ENCODE assay signal across 1 cellular context in the genomic region with DNA sequence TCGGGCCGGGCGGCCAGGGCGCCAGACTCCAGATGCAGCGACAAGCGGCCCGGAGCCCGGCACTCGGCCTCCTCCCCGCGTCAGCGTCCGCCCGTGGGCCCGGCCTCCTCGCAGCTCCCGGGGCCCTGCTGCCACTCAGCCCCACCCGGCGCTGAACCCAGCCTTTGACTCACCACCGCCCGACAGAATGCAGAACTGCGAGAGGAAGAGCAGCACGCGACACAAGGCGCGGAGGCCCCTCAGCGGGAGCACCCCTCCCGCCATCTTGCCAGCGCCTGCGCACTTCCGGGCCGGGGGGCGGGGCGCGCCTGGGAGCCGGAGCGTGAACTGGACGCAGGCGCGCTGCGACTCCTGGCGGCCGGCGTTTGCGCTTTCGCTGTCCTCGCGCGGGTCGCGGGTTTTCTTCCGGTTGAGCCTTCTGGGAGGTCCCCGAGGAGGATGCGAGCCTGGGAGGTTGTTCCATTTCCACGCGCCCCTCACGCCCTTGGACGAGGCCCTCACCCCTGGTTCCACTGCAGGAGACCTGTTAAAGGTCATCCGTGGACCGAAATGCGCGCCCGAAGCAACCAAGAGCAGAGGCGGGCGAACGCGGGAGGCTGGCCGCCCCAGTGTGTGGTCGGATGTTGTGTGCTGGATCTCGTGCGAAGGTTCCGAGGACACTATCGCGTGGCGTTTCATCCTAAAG.
TF ChIP-seq lines count a peak whose summit lies in the region.

A gene with protein sequence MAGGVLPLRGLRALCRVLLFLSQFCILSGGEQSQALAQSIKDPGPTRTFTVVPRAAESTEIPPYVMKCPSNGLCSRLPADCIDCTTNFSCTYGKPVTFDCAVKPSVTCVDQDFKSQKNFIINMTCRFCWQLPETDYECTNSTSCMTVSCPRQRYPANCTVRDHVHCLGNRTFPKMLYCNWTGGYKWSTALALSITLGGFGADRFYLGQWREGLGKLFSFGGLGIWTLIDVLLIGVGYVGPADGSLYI (minus strand): TSS at position 284 of the 685 bp plus-strand sequence. CDS start 20 bp downstream, at position 264.

TF ChIP-seq in HEK293, 187 proteins besides CTCF, POLR2A, EP300 and RAD21 (continued from another document and continues in another):
- TF ChIP-seq, protein P1, sequence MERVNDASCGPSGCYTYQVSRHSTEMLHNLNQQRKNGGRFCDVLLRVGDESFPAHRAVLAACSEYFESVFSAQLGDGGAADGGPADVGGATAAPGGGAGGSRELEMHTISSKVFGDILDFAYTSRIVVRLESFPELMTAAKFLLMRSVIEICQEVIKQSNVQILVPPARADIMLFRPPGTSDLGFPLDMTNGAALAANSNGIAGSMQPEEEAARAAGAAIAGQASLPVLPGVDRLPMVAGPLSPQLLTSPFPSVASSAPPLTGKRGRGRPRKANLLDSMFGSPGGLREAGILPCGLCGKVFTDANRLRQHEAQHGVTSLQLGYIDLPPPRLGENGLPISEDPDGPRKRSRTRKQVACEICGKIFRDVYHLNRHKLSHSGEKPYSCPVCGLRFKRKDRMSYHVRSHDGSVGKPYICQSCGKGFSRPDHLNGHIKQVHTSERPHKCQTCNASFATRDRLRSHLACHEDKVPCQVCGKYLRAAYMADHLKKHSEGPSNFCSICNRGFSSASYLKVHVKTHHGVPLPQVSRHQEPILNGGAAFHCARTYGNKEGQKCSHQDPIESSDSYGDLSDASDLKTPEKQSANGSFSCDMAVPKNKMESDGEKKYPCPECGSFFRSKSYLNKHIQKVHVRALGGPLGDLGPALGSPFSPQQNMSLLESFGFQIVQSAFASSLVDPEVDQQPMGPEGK (tag by site-specific recombination; IDR thresholded peaks at IDR 0.05) = peak; percentile 63
- TF ChIP-seq ZNF670 (tag by site-specific recombination; IDR thresholded peaks at IDR 0.05; ENCODE audit: low read depth) (no peak), ZFHX2 (tag by site-specific recombination; conservative IDR thresholded peaks at IDR 0.05) (0 out of 2 replicates have a peak, but pooled peaks have one; percentile 9), ZNF416 (tag by site-specific recombination; IDR thresholded peaks at IDR 0.05) (no peak), ZNF792 (tag by site-specific recombination; IDR thresholded peaks at IDR 0.05) (no peak), ZNF544 (tag by site-specific recombination; IDR thresholded peaks at IDR 0.05) (no peak), GLI2 (tag by site-specific recombination; IDR thresholded peaks at IDR 0.05; ENCODE audit: borderline replicate concordance, low read depth) (no peak), SCRT2 (tag by site-specific recombination; IDR thresholded peaks at IDR 0.05) (no peak), ZNF777 (tag by site-specific recombination; IDR thresholded peaks at IDR 0.05; ENCODE audit: borderline replicate concordance) (no peak), ZNF311 (tag by site-specific recombination; IDR thresholded peaks at IDR 0.05; ENCODE audit: borderline replicate concordance) (no peak), ZNF214 (tag by site-specific recombination; IDR thresholded peaks at IDR 0.05; ENCODE audit: borderline replicate concordance) (no peak), ZNF112 (tag by site-specific recombination; IDR thresholded peaks at IDR 0.05) (no peak), ZNF791 (tag by site-specific recombination; IDR thresholded peaks at IDR 0.05) (no peak), ZNF433 (tag by site-specific recombination; IDR thresholded peaks at IDR 0.05; ENCODE audit: low read depth) (no peak), ZNF843 (tag by site-specific recombination; IDR thresholded peaks at IDR 0.05) (no peak), ZNF140 (tag by site-specific recombination; IDR thresholded peaks at IDR 0.05) (no peak), ZNF660 (tag by site-specific recombination; IDR thresholded peaks at IDR 0.05) (peak; percentile 91), ZFP41 (tag by site-specific recombination; IDR thresholded peaks at IDR 0.05; ENCODE audit: borderline replicate concordance) (no peak), ZNF239 (tag by site-specific recombination; IDR thresholded peaks at IDR 0.05) (no peak), ZNF302 (tag by site-specific recombination; IDR thresholded peaks at IDR 0.05; ENCODE audit: low read depth) (no peak), FEZF1 (tag by site-specific recombination; IDR thresholded peaks at IDR 0.05) (peak; percentile 65), TRIM28 (IDR thresholded peaks at IDR 0.05; ENCODE audit: borderline replicate concordance, low read length) (peak; percentile 46; the same call in 1 of the 2 replicates), ZNF837 (tag by site-specific recombination; IDR thresholded peaks at IDR 0.05) (no peak), ZNF529 (tag by site-specific recombination; IDR thresholded peaks at IDR 0.05; ENCODE audit: insufficient replicate concordance) (no peak), ZNF510 (tag by site-specific recombination; IDR thresholded peaks at IDR 0.05; ENCODE audit: insufficient replicate concordance) (no peak), RBAK (tag by site-specific recombination; IDR thresholded peaks at IDR 0.05) (no peak), ZNF473 (tag by site-specific recombination; IDR thresholded peaks at IDR 0.05) (no peak), SCRT1 (tag by site-specific recombination; IDR thresholded peaks at IDR 0.05; ENCODE audit: borderline replicate concordance) (no peak), ZNF548 (tag by site-specific recombination; IDR thresholded peaks at IDR 0.05) (no peak), ZBTB48 (tag by site-specific recombination; IDR thresholded peaks at IDR 0.05) (no peak), ZNF585B (tag by site-specific recombination; IDR thresholded peaks at IDR 0.05) (no peak), ZNF621 (tag by site-specific recombination; IDR thresholded peaks at IDR 0.05) (no peak), ZNF654 (tag by site-specific recombination; IDR thresholded peaks at IDR 0.05; ENCODE audit: low read depth) (no peak), KLF10 (tag by site-specific recombination; IDR thresholded peaks at IDR 0.05) (peak; percentile 94), GLIS2 (tag by site-specific recombination; IDR thresholded peaks at IDR 0.05) (peak; percentile 99)
- TF ChIP-seq, protein P2, sequence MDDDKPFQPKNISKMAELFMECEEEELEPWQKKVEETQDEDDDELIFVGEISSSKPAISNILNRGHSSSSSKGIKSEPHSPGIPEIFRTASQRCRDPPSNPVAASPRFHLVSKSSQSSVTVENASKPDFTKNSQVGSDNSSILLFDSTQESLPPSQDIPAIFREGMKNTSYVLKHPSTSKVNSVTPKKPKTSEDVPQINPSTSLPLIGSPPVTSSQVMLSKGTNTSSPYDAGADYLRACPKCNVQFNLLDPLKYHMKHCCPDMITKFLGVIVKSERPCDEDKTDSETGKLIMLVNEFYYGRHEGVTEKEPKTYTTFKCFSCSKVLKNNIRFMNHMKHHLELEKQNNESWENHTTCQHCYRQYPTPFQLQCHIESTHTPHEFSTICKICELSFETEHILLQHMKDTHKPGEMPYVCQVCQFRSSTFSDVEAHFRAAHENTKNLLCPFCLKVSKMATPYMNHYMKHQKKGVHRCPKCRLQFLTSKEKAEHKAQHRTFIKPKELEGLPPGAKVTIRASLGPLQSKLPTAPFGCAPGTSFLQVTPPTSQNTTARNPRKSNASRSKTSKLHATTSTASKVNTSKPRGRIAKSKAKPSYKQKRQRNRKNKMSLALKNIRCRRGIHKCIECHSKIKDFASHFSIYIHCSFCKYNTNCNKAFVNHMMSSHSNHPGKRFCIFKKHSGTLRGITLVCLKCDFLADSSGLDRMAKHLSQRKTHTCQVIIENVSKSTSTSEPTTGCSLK (tag by site-specific recombination; IDR thresholded peaks at IDR 0.05) = no peak
- TF ChIP-seq, protein P3, sequence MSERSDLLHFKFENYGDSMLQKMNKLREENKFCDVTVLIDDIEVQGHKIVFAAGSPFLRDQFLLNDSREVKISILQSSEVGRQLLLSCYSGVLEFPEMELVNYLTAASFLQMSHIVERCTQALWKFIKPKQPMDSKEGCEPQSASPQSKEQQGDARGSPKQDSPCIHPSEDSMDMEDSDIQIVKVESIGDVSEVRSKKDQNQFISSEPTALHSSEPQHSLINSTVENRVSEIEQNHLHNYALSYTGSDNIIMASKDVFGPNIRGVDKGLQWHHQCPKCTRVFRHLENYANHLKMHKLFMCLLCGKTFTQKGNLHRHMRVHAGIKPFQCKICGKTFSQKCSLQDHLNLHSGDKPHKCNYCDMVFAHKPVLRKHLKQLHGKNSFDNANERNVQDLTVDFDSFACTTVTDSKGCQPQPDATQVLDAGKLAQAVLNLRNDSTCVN (tag by site-specific recombination; optimal IDR thresholded peaks at IDR 0.05) = peak; percentile 98
- TF ChIP-seq, protein P4, sequence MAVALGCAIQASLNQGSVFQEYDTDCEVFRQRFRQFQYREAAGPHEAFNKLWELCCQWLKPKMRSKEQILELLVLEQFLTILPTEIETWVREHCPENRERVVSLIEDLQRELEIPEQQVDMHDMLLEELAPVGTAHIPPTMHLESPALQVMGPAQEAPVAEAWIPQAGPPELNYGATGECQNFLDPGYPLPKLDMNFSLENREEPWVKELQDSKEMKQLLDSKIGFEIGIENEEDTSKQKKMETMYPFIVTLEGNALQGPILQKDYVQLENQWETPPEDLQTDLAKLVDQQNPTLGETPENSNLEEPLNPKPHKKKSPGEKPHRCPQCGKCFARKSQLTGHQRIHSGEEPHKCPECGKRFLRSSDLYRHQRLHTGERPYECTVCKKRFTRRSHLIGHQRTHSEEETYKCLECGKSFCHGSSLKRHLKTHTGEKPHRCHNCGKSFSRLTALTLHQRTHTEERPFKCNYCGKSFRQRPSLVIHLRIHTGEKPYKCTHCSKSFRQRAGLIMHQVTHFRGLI (tag by site-specific recombination; IDR thresholded peaks at IDR 0.05) = no peak; the same call in 1 of the 2 replicates
- TF ChIP-seq, protein P5, sequence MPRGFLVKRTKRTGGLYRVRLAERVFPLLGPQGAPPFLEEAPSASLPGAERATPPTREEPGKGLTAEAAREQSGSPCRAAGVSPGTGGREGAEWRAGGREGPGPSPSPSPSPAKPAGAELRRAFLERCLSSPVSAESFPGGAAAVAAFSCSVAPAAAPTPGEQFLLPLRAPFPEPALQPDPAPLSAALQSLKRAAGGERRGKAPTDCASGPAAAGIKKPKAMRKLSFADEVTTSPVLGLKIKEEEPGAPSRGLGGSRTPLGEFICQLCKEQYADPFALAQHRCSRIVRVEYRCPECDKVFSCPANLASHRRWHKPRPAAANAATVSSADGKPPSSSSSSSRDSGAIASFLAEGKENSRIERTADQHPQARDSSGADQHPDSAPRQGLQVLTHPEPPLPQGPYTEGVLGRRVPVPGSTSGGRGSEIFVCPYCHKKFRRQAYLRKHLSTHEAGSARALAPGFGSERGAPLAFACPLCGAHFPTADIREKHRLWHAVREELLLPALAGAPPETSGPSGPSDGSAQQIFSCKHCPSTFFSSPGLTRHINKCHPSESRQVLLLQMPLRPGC (tag by site-specific recombination; IDR thresholded peaks at IDR 0.05) = peak; percentile 20; the same call in 1 of the 2 replicates
- TF ChIP-seq, protein P6, sequence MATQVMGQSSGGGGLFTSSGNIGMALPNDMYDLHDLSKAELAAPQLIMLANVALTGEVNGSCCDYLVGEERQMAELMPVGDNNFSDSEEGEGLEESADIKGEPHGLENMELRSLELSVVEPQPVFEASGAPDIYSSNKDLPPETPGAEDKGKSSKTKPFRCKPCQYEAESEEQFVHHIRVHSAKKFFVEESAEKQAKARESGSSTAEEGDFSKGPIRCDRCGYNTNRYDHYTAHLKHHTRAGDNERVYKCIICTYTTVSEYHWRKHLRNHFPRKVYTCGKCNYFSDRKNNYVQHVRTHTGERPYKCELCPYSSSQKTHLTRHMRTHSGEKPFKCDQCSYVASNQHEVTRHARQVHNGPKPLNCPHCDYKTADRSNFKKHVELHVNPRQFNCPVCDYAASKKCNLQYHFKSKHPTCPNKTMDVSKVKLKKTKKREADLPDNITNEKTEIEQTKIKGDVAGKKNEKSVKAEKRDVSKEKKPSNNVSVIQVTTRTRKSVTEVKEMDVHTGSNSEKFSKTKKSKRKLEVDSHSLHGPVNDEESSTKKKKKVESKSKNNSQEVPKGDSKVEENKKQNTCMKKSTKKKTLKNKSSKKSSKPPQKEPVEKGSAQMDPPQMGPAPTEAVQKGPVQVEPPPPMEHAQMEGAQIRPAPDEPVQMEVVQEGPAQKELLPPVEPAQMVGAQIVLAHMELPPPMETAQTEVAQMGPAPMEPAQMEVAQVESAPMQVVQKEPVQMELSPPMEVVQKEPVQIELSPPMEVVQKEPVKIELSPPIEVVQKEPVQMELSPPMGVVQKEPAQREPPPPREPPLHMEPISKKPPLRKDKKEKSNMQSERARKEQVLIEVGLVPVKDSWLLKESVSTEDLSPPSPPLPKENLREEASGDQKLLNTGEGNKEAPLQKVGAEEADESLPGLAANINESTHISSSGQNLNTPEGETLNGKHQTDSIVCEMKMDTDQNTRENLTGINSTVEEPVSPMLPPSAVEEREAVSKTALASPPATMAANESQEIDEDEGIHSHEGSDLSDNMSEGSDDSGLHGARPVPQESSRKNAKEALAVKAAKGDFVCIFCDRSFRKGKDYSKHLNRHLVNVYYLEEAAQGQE (tag by site-specific recombination; IDR thresholded peaks at IDR 0.05) = no peak
- TF ChIP-seq, protein P7, sequence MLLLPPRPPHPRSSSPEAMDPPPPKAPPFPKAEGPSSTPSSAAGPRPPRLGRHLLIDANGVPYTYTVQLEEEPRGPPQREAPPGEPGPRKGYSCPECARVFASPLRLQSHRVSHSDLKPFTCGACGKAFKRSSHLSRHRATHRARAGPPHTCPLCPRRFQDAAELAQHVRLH (tag by site-specific recombination; IDR thresholded peaks at IDR 0.05) = peak; percentile 85
- TF ChIP-seq, protein P8, sequence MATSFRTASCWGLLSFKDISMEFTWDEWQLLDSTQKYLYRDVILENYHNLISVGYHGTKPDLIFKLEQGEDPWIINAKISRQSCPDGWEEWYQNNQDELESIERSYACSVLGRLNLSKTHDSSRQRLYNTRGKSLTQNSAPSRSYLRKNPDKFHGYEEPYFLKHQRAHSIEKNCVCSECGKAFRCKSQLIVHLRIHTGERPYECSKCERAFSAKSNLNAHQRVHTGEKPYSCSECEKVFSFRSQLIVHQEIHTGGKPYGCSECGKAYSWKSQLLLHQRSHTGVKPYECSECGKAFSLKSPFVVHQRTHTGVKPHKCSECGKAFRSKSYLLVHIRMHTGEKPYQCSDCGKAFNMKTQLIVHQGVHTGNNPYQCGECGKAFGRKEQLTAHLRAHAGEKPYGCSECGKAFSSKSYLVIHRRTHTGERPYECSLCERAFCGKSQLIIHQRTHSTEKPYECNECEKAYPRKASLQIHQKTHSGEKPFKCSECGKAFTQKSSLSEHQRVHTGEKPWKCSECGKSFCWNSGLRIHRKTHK (tag by site-specific recombination; IDR thresholded peaks at IDR 0.05) = no peak
- TF ChIP-seq, protein P9, sequence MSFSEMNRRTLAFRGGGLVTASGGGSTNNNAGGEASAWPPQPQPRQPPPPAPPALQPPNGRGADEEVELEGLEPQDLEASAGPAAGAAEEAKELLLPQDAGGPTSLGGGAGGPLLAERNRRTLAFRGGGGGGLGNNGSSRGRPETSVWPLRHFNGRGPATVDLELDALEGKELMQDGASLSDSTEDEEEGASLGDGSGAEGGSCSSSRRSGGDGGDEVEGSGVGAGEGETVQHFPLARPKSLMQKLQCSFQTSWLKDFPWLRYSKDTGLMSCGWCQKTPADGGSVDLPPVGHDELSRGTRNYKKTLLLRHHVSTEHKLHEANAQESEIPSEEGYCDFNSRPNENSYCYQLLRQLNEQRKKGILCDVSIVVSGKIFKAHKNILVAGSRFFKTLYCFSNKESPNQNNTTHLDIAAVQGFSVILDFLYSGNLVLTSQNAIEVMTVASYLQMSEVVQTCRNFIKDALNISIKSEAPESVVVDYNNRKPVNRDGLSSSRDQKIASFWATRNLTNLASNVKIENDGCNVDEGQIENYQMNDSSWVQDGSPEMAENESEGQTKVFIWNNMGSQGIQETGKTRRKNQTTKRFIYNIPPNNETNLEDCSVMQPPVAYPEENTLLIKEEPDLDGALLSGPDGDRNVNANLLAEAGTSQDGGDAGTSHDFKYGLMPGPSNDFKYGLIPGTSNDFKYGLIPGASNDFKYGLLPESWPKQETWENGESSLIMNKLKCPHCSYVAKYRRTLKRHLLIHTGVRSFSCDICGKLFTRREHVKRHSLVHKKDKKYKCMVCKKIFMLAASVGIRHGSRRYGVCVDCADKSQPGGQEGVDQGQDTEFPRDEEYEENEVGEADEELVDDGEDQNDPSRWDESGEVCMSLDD (tag by site-specific recombination; IDR thresholded peaks at IDR 0.05) = no peak
